8 cellular contexts compared by ENCODE assay signal in genomic region chr18:2905802-2906521, GRCh38. TPM values are rescaled to one million over a fixed set of nuclear protein-coding genes. Genes with fewer than 3 reads are reported as not detected.
DNase-seq lines count a peak whose midpoint lies in the region; ATAC-seq and TF ChIP-seq lines count a peak whose summit lies in the region.

No MANE protein-coding gene starts in this region.

- H3K9me3 Mint-ChIP-seq in activated CD4-positive, alpha-beta T cell treated with anti-CD3 and anti-CD28 coated beads, Interleukin-2, amount 10 ng/mL, durations not matched to agents 7 days and 5 days, result no peaks in the 10 kb centered on the region

- CTCF ChIA-PET in activated CD4-positive, alpha-beta T cell treated with anti-CD3 and anti-CD28 coated beads, Interleukin-2, amount 10 ng/mL, durations not matched to agents 7 days and 5 days (lab: Charles Lee), result interaction anchor here (0.8 to 1.8 kb wide), 2 partner anchors 9 to 11 kb away, joined by 3 to 8 read pairs; no protein-coding TSS in a partner anchor

- peaks cover 28% of the 10 kb centered on the region for H3K4me1 Mint-ChIP-seq in activated CD4-positive, alpha-beta T cell treated with anti-CD3 and anti-CD28 coated beads, Interleukin-2, amount 10 ng/mL, durations not matched to agents 7 days and 5 days

- DNase-seq in DMS114 treated with DMSO at 0.1 percent for 48 hours (lab: John Stamatoyannopoulos, UW; ENCODE audit: unreplicated experiment) (peak; percentile 14), epithelial cell of proximal tubule (ENCODE audit: low read depth) (no peak), thoracic aorta (ENCODE audit: low spot score) (no peak), NCI-H1092 treated with DMSO at 0.1 percent for 48 hours (lab: John Stamatoyannopoulos, UW) (no peak)
- peak; percentile 49 for DNase-seq in activated CD4-positive, alpha-beta T cell treated with anti-CD3 and anti-CD28 coated beads, Interleukin-2, amount 10 ng/mL, durations not matched to agents 7 days and 5 days

- H3K4me2 ChIP-seq in KMS-11, result no peak overlapping the region; the same call in 1 of the 2 replicates

- H3K27ac Mint-ChIP-seq in activated CD4-positive, alpha-beta T cell treated with anti-CD3 and anti-CD28 coated beads, Interleukin-2, amount 10 ng/mL, durations not matched to agents 7 days and 5 days, result peak overlapping the region; percentile 87

- TF ChIP-seq CTCF in KMS-11 (conservative IDR thresholded peaks at IDR 0.05; ENCODE audit: low read depth, low read length) (no peak), epithelial cell of proximal tubule (conservative IDR thresholded peaks at IDR 0.05; ENCODE audit: low read depth, low read length) (no peak), thoracic aorta (IDR thresholded peaks at IDR 0.05) (no peak)

- no peak overlapping the region for H3K27ac ChIP-seq in KMS-11
- no peak overlapping the region for H3K27ac ChIP-seq in muscle layer of duodenum (ENCODE audit: low read length)
- H3K27ac ChIP-seq in thoracic aorta, result peak overlapping the region in 1 of 2 donors; percentile 8

- H3K9ac ChIP-seq in KMS-11, result peak overlapping the region; percentile 9; the same call in 1 of the 2 replicates

- peak overlapping the region; percentile 79 for H3K4me3 Mint-ChIP-seq in activated CD4-positive, alpha-beta T cell treated with anti-CD3 and anti-CD28 coated beads, Interleukin-2, amount 10 ng/mL, durations not matched to agents 7 days and 5 days

- H3K27me3 ChIP-seq in KMS-11 (ENCODE audit: insufficient read depth, low read depth), result no peaks in the 10 kb centered on the region
- H3K27me3 ChIP-seq in muscle layer of duodenum (ENCODE audit: low read depth, low read length), result no peaks in the 10 kb centered on the region
- H3K27me3 ChIP-seq in thoracic aorta (replicated peaks; ENCODE audit: insufficient read depth), result no peaks in the 10 kb centered on the region

- H3K4me1 ChIP-seq in KMS-11 (ENCODE audit: low read depth, poor library complexity, severe bottlenecking) (peaks cover 6% of the 10 kb centered on the region), muscle layer of duodenum (ENCODE audit: control insufficient read depth in 1 of 2, insufficient read depth in 2 of 2, low read length in 2 of 2) (peaks cover 4 to 10% of the 10 kb centered on the region in 2 donors), thoracic aorta (ENCODE audit: control insufficient read depth in 1 of 2, low read depth in 2 of 2) (peaks cover 0 to 41% of the 10 kb centered on the region in 2 donors)

- H3K79me2 ChIP-seq in KMS-11 (ENCODE audit: insufficient read depth, low read depth), result no peaks in the 10 kb centered on the region

- H3K9me3 ChIP-seq in muscle layer of duodenum (ENCODE audit: control insufficient read depth in 1 of 2, low read length in 2 of 2) (no peaks in the 10 kb centered on the region), thoracic aorta (no peaks in the 10 kb centered on the region)

- peak overlapping the region; percentile 41 for H2AFZ ChIP-seq in KMS-11 (ENCODE audit: low read depth)

- H3K36me3 Mint-ChIP-seq in activated CD4-positive, alpha-beta T cell treated with anti-CD3 and anti-CD28 coated beads, Interleukin-2, amount 10 ng/mL, durations not matched to agents 7 days and 5 days (ENCODE audit: low read depth), result peaks cover 15% of the 10 kb centered on the region

- POLR2A ChIA-PET in activated CD4-positive, alpha-beta T cell treated with anti-CD3 and anti-CD28 coated beads, Interleukin-2, amount 10 ng/mL, durations not matched to agents 7 days and 5 days (lab: Charles Lee), result no interaction called here

- no peak overlapping the region for H3K4me3 ChIP-seq in KMS-11 (IDR thresholded peaks at IDR 0.05; ENCODE audit: insufficient read depth, low read depth, low read length)
- H3K4me3 ChIP-seq in epithelial cell of proximal tubule (ENCODE audit: low read depth, low read length), result peak overlapping the region; percentile 70
- peak overlapping the region; percentile 37 to 60 for H3K4me3 ChIP-seq in muscle layer of duodenum (ENCODE audit: low read depth in 1 of 2, low read length in 2 of 2)
- peak overlapping the region; percentile 76 for H3K4me3 ChIP-seq in thoracic aorta

- ATAC-seq in GM21360 (IDR thresholded peaks at IDR 0.05; ENCODE audit: unreplicated experiment), result peak; percentile 31
- ATAC-seq in thoracic aorta (ENCODE audit: insufficient number of reproducible peaks, low FRiP score, low read depth), result no peak

- H3K36me3 ChIP-seq in KMS-11 (ENCODE audit: insufficient read depth), result no peaks in the 10 kb centered on the region
- H3K36me3 ChIP-seq in muscle layer of duodenum (ENCODE audit: control insufficient read depth in 1 of 2, insufficient read depth in 2 of 2, low read length in 2 of 2), result peaks cover 0 to 13% of the 10 kb centered on the region in 2 donors
- H3K36me3 ChIP-seq in thoracic aorta, result peaks cover 5% of the 10 kb centered on the region

- no peaks in the 10 kb centered on the region for H3K27me3 Mint-ChIP-seq in activated CD4-positive, alpha-beta T cell treated with anti-CD3 and anti-CD28 coated beads, Interleukin-2, amount 10 ng/mL, durations not matched to agents 7 days and 5 days

- no peaks in the 10 kb centered on the region for H4K20me1 ChIP-seq in KMS-11 (ENCODE audit: insufficient read depth)

RNA-seq across cellular contexts. Expression of gene EMILIN2, which starts 59.2 kb away (rescaled TPM):
- total RNA-seq in activated CD4-positive, alpha-beta T cell treated with anti-CD3 and anti-CD28 coated beads, Interleukin-2, amount 10 ng/mL, durations not matched to agents 7 days and 5 days, result 10 to 100 TPM; 18.6 to 23.0 TPM
- total RNA-seq in epithelial cell of proximal tubule, result 13.2 and 19.8 TPM in 2 replicates
- 10 to 100 TPM; 22.6 to 27.4 TPM for total RNA-seq in thoracic aorta

Comparison
In these comparisons a context has a peak if more than half of its experiments do, and no peak if none do; other contexts are left out.
1. DNase-seq: peak in DMS114 treated with DMSO at 0.1 percent for 48 hours (single experiment) and activated CD4-positive, alpha-beta T cell treated with anti-CD3 and anti-CD28 coated beads, Interleukin-2, amount 10 ng/mL, durations not matched to agents 7 days and 5 days (single experiment); none in epithelial cell of proximal tubule (single experiment), thoracic aorta (single experiment) and NCI-H1092 treated with DMSO at 0.1 percent for 48 hours (single experiment).